Comparison of ENCODE assay signal across 13 cellular contexts in the genomic region with DNA sequence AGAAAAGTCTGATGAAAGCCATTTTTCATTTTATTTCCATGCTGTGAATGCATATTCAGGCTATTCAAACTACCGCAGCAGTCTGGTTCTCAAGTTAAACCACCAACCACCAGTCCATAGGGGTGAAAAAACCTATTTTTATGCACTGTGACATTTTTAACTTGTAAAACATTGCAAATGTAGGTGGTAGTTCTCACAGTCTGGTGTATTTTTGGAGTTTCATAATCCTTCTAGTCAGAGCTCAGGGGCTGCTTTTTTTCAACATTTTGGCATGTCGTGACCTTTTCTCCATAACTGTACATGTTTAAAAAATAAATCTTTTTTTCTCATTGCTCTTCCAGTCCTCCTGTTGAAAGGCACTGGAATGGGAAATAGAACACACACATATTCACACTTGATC.
A peak's percentile ranks its signal among the peaks of the same experiment; 100 is the strongest.
DNase-seq lines count a peak whose midpoint lies in the region; ATAC-seq, FAIRE-seq and TF ChIP-seq lines count a peak whose summit lies in the region.
"Had no signal": no experiment of that assay in that cellular context is flagged by ENCODE, and none has a peak within 500 bp of the region (broad histone marks: within the 10 kb centered on the region; RNA-seq: fewer than 3 reads in every experiment).

No MANE protein-coding gene starts in this region.

- peak; percentile 51 for ATAC-seq in GM18867 (IDR thresholded peaks at IDR 0.05; ENCODE audit: unreplicated experiment)
- peak; percentile 45 for ATAC-seq in HG03565 (IDR thresholded peaks at IDR 0.05; ENCODE audit: unreplicated experiment)
- ATAC-seq in upper lobe of left lung (ENCODE audit: low FRiP score in 2 of 2) = no peak

- DNase-seq in esophagus muscularis mucosa (ENCODE audit: extremely low spot score) (no peak), NCI-H187 treated with DMSO at 0.1 percent for 48 hours (lab: John Stamatoyannopoulos, UW) (no peak), upper lobe of left lung (no peak), kidney (no peak)
- DNase-seq in activated T-cell treated with anti-CD3 and anti-CD28 coated beads, Interleukin-2, amount 50 U/mL, for 48 hours = no peak
- DNase-seq: activated gamma-delta T cell; NCI-H1092 treated with DMSO at 0.1 percent for 48 hours; NCI-H345; stimulated activated CD4-positive, alpha-beta T cell treated with anti-CD3 and anti-CD28 coated beads, Interleukin-12 subunit alpha, Interleukin-12 subunit beta, amount 100 ng/mL, for 4 hours had no signal

- no peaks in the 10 kb centered on the region for H3K36me3 ChIP-seq in esophagus muscularis mucosa
- no peaks in the 10 kb centered on the region for H3K36me3 ChIP-seq in neutrophil
- H3K36me3 ChIP-seq in upper lobe of left lung = no peaks in the 10 kb centered on the region
- H3K36me3 ChIP-seq in kidney (ENCODE audit: control insufficient read depth in 1 of 2, insufficient read depth in 2 of 2, low read length in 2 of 2) = no peaks in the 10 kb centered on the region

- H3K4me3 ChIP-seq in esophagus muscularis mucosa = no peak overlapping the region
- no peak overlapping the region for H3K4me3 ChIP-seq in neutrophil (ENCODE audit: low read depth in 1 of 2, low read length in 1 of 2)
- no peak overlapping the region for H3K4me3 ChIP-seq in upper lobe of left lung
- H3K4me3 ChIP-seq in kidney (ENCODE audit: low read length in 2 of 2) = no peak overlapping the region

- peaks cover 0 to 27% (median 20%) of the 10 kb centered on the region in 4 donors for H3K4me1 ChIP-seq in esophagus muscularis mucosa
- H3K4me1 ChIP-seq in neutrophil (ENCODE audit: control insufficient read depth in 1 of 2, insufficient read depth in 1 of 2, low read depth in 1 of 2, low read length in 1 of 2) = peaks cover 31 to 33% of the 10 kb centered on the region in 2 experiments
- no peaks in the 10 kb centered on the region for H3K4me1 ChIP-seq in upper lobe of left lung
- H3K4me1 ChIP-seq in kidney (ENCODE audit: control insufficient read depth in 1 of 2, insufficient read depth in 1 of 2, low read depth in 1 of 2, low read length in 2 of 2) = no peaks in the 10 kb centered on the region

- no peaks in the 10 kb centered on the region for H3K9me3 ChIP-seq in esophagus muscularis mucosa
- no peaks in the 10 kb centered on the region for H3K9me3 ChIP-seq in neutrophil
- no peaks in the 10 kb centered on the region for H3K9me3 ChIP-seq in upper lobe of left lung
- no peaks in the 10 kb centered on the region for H3K9me3 ChIP-seq in kidney (ENCODE audit: control insufficient read depth in 1 of 2, low read length in 2 of 2)

- TF ChIP-seq EP300 in esophagus muscularis mucosa (IDR thresholded peaks at IDR 0.05) = no peak
- TF ChIP-seq EP300 in upper lobe of left lung (IDR thresholded peaks at IDR 0.05) = no peak

- no peak for FAIRE-seq in kidney (lab: Jason Lieb, UNC)
- FAIRE-seq: astrocyte had no signal

- TF ChIP-seq POLR2A in esophagus muscularis mucosa (IDR thresholded peaks at IDR 0.05; ENCODE audit: low read depth) (no peak), upper lobe of left lung (IDR thresholded peaks at IDR 0.05) (no peak)

- H3K9ac ChIP-seq in kidney (ENCODE audit: low read length in 2 of 2) = no peak overlapping the region

- H3K27me3 ChIP-seq in esophagus muscularis mucosa (no peaks in the 10 kb centered on the region), neutrophil (no peaks in the 10 kb centered on the region), upper lobe of left lung (no peaks in the 10 kb centered on the region)

- no peak for TF ChIP-seq CTCF in esophagus muscularis mucosa (IDR thresholded peaks at IDR 0.05)
- TF ChIP-seq CTCF in neutrophil (IDR thresholded peaks at IDR 0.05) = no peak
- no peak for TF ChIP-seq CTCF in upper lobe of left lung (IDR thresholded peaks at IDR 0.05)
- no peak for TF ChIP-seq CTCF in kidney (IDR thresholded peaks at IDR 0.05; ENCODE audit: borderline replicate concordance, extremely low read depth, insufficient read depth)

- intact Hi-C loops in esophagus muscularis mucosa (cut with DNase I) (no loop called here), kidney (cut with DNase I) (no loop called here)

- 14% methylated on average over 2 of the region's 2 CpGs for WGBS in esophagus muscularis mucosa
- WGBS in upper lobe of left lung, 2 donors = 45 to 50% methylated on average over 2 of the region's 2 CpGs

- peak overlapping the region in 3 of 4 donors; percentile 1 to 38 (median 31) for H3K27ac ChIP-seq in esophagus muscularis mucosa (replicated peaks in 1 of 4)
- H3K27ac ChIP-seq in neutrophil = peak overlapping the region; percentile 32
- H3K27ac ChIP-seq in upper lobe of left lung = no peak overlapping the region
- no peak overlapping the region for H3K27ac ChIP-seq in kidney (ENCODE audit: low read depth in 2 of 2, low read length in 2 of 2)

Comparison
In these comparisons a context has a peak if more than half of its experiments do, and no peak if none do; other contexts are left out.
1. ATAC-seq: peak in GM18867 (single experiment) and HG03565 (single experiment); none in upper lobe of left lung (0 of 2).
2. H3K27ac ChIP-seq: peak in esophagus muscularis mucosa (3 of 4) and neutrophil (single experiment); none in upper lobe of left lung (0 of 4) and kidney (0 of 2).